Comparison of ENCODE assay signal across 9 cellular contexts in the genomic region with DNA sequence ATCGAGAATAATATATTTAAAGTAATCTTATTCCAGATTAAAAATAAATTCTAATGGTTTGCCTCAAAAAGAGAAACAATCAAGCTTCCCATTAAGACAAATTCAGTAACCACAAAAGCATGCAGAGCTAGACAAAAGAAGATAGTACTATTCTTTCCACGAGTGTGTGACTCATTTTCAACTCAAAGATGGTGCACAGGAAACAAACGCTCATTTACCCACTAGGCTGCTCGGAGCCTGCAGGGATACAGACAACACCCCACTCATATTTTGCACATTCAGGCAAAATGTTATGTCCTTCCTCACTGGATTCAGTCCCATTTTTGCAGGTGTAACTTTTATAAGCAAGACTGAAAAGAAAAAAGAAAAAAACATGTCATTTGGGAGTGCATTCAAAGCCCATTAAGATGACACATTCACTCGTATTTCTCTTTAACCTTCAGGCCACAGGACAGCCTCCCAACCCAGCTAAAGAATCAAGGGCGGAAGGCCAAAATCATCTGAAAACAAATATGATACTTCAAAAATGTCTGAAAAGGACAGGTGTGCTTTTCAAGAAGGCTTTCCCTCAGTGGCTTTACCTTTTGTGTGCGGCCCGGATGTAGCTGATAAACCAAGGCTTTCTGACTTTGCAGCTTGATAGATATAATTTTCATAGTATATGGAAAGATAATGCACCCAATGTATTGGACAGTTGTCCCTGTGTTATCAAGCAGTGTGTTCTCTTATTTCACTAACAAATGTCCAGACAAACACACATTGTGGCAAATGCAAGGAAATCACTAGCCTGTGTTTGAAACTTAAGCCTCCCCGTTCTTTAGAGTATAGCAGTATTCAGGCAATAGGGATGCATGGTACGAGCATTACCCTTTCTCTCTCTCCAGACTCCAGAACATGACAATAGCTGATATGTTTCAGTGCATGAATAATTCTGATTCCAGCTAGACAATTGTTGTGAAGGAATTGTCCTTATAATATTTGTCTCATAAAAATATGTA.
DNase-seq lines count a peak whose midpoint lies in the region; ATAC-seq lines count a peak whose summit lies in the region.
"Had no signal": no experiment of that assay in that cellular context is flagged by ENCODE, and none has a peak within 500 bp of the region (broad histone marks: within the 10 kb centered on the region; RNA-seq: fewer than 3 reads in every experiment).

No MANE protein-coding gene starts in this region.

- ATAC-seq in sciatic nerve = peak; percentile 90
- no peak for ATAC-seq in HG03521 (IDR thresholded peaks at IDR 0.05; ENCODE audit: unreplicated experiment)

- peak; percentile 13 for DNase-seq in NCI-H748 (lab: John Stamatoyannopoulos, UW; ENCODE audit: unreplicated experiment)
- no peak for DNase-seq in NCI-H748 treated with DMSO at 0.1 percent for 48 hours (lab: John Stamatoyannopoulos, UW)
- peak; percentile 92 for DNase-seq in NCI-H526 treated with DMSO at 0.1 percent for 48 hours (lab: John Stamatoyannopoulos, UW)
- DNase-seq in dermis blood vessel endothelial cell = peak; percentile 84
- DNase-seq in sciatic nerve (ENCODE audit: low spot score) = no peak
- DNase-seq in stimulated activated CD8-positive, alpha-beta memory T cell treated with anti-CD3 and anti-CD28 coated beads, Interleukin-4, amount 100 ng/mL, for 48 hours = no peak
- DNase-seq in GM19240 (ENCODE audit: insufficient read length, low spot score) = no peak
- DNase-seq: activated effector memory CD4-positive, alpha-beta T cell treated with anti-CD3 and anti-CD28 coated beads, Interleukin-2, amount 50 U/mL, for 16 hours had no signal

- intact Hi-C loops in sciatic nerve (cut with DNase I) = no loop called here

Comparison
In these comparisons a context has a peak if more than half of its experiments do, and no peak if none do; other contexts are left out.
1. DNase-seq: peak in NCI-H748 (single experiment), NCI-H526 treated with DMSO at 0.1 percent for 48 hours (single experiment) and dermis blood vessel endothelial cell (single experiment); none in NCI-H748 treated with DMSO at 0.1 percent for 48 hours (single experiment), sciatic nerve (single experiment), stimulated activated CD8-positive, alpha-beta memory T cell treated with anti-CD3 and anti-CD28 coated beads, Interleukin-4, amount 100 ng/mL, for 48 hours (single experiment) and GM19240 (single experiment).